15 cellular contexts compared by ENCODE assay signal in genomic region chr1:227490478-227490877, GRCh38.
DNase-seq lines count a peak whose midpoint lies in the region; ATAC-seq and TF ChIP-seq lines count a peak whose summit lies in the region.
"Had no signal": no experiment of that assay in that cellular context is flagged by ENCODE, and none has a peak within 500 bp of the region (broad histone marks: within the 10 kb centered on the region; RNA-seq: fewer than 3 reads in every experiment).

No MANE protein-coding gene starts in this region.

- no peaks in the 10 kb centered on the region for H3K27me3 ChIP-seq in esophagus muscularis mucosa

- TF ChIP-seq POLR2A in esophagus muscularis mucosa (IDR thresholded peaks at IDR 0.05; ENCODE audit: low read depth) = no peak

- no peaks in the 10 kb centered on the region for H3K4me1 ChIP-seq in esophagus muscularis mucosa
- H3K4me1 ChIP-seq: HAP-1 had no signal

- intact Hi-C loops in left ventricle myocardium superior (cut with micrococcal nuclease) (no loop called here), left cardiac atrium (cut with DNase I) (no loop called here), esophagus muscularis mucosa (cut with DNase I) (no loop called here)

- POLR2A ChIA-PET in HEK293T (lab: Yijun Ruan, JAX) = interaction anchor here (0.7 kb wide), 1 partner anchor 515 kb away, joined by 3 read pairs; no protein-coding TSS in a partner anchor

- no peak overlapping the region for H3K4me3 ChIP-seq in esophagus muscularis mucosa
- H3K4me3 ChIP-seq: HAP-1 had no signal

- H3K27ac ChIP-seq in esophagus muscularis mucosa (replicated peaks in 1 of 4) = no peak overlapping the region

- 89% methylated on average over 4 of the region's 5 CpGs for WGBS in esophagus muscularis mucosa

- ATAC-seq in left ventricle myocardium superior = peak; percentile 13
- no peak for ATAC-seq in left cardiac atrium
- no peak for ATAC-seq in HG02588 (IDR thresholded peaks at IDR 0.05; ENCODE audit: unreplicated experiment)

- no peak for TF ChIP-seq EP300 in esophagus muscularis mucosa (IDR thresholded peaks at IDR 0.05)

- no peaks in the 10 kb centered on the region for H3K9me3 ChIP-seq in esophagus muscularis mucosa

- CTCF ChIA-PET in HEK293T (lab: Yijun Ruan, JAX) = no interaction called here

- H3K36me3 ChIP-seq in esophagus muscularis mucosa = no peaks in the 10 kb centered on the region
- H3K36me3 ChIP-seq: HAP-1 had no signal

- TF ChIP-seq CTCF in esophagus muscularis mucosa (IDR thresholded peaks at IDR 0.05) = no peak

- no peak for DNase-seq in left ventricle myocardium superior
- DNase-seq in left cardiac atrium = no peak
- DNase-seq in HEK293T (ENCODE audit: extremely low spot score) = peak; percentile 2
- DNase-seq in esophagus muscularis mucosa (ENCODE audit: extremely low spot score) = peak; percentile 74
- DNase-seq in NCI-H1694 treated with DMSO at 0.1 percent for 48 hours (lab: John Stamatoyannopoulos, UW) = no peak
- DNase-seq: C1 segment of cervical spinal cord; Calu3; CD4-positive, alpha-beta memory T cell; COR-L47; DMS153; EL; GDM1; GOT3 had no signal

TF ChIP-seq in HEK293T, 16 proteins besides CTCF, POLR2A, EP300 and RAD21:
- TF ChIP-seq L3MBTL2 (conservative IDR thresholded peaks at IDR 0.05) (no peak), FOXK2 (IDR thresholded peaks at IDR 0.05) (no peak), SUZ12 (IDR thresholded peaks at IDR 0.05) (no peak), ZNF384 (IDR thresholded peaks at IDR 0.05) (no peak), ELF4 (IDR thresholded peaks at IDR 0.05) (no peak), LEF1 (IDR thresholded peaks at IDR 0.05; ENCODE audit: borderline replicate concordance) (no peak), TARDBP (IDR thresholded peaks at IDR 0.05) (no peak), SP1 (IDR thresholded peaks at IDR 0.05) (no peak), CTBP1 (IDR thresholded peaks at IDR 0.05; ENCODE audit: borderline replicate concordance) (no peak)
TF ChIP-seq in HEK293T: peak in this region for 0.

Comparison
In these comparisons a context has a peak if more than half of its experiments do, and no peak if none do; other contexts are left out.
1. DNase-seq: peak in HEK293T (single experiment) and esophagus muscularis mucosa (single experiment); none in left ventricle myocardium superior (single experiment), left cardiac atrium (single experiment) and NCI-H1694 treated with DMSO at 0.1 percent for 48 hours (single experiment).